9 cellular contexts compared by ENCODE assay signal in genomic region chr4:156169011-156169410, GRCh38.
DNase-seq lines count a peak whose midpoint lies in the region; ATAC-seq and TF ChIP-seq lines count a peak whose summit lies in the region.
"Had no signal": no experiment of that assay in that cellular context is flagged by ENCODE, and none has a peak within 500 bp of the region (broad histone marks: within the 10 kb centered on the region; RNA-seq: fewer than 3 reads in every experiment).

No MANE protein-coding gene starts in this region.

- intact Hi-C loops in Caco-2 (cut with micrococcal nuclease; ENCODE audit: unreplicated experiment) (loop anchor here (1.0 to 10.0 kb wide), 5 partner anchors 126 to 876 kb away; partner anchors contain the start of gene PDGFC), upper lobe of right lung (cut with DNase I) (no loop called here)

- no peak overlapping the region for H3K4me3 ChIP-seq in Caco-2 (ENCODE audit: low read depth, low read length)
- no peak overlapping the region for H3K4me3 ChIP-seq in upper lobe of right lung
- H3K4me3 ChIP-seq: K562 had no signal

- no peak overlapping the region for H3K27ac Mint-ChIP-seq in Caco-2 (ENCODE audit: unreplicated experiment)
- no peak overlapping the region for H3K27ac Mint-ChIP-seq in WTC11

- CTCF ChIA-PET in Caco-2 (lab: Charles Lee) (no interaction called here), WTC11 (lab: Charles Lee) (interaction anchor here (0.7 to 3.6 kb wide), 6 partner anchors 28 to 877 kb away, joined by 3 to 11 read pairs (median 3); no protein-coding TSS in a partner anchor)

- POLR2A ChIA-PET in Caco-2 (lab: Charles Lee) (no interaction called here), WTC11 (lab: Charles Lee) (no interaction called here)

- no TSS peak for BruUV-seq in Caco-2 (replicated peaks; lab: Mats Ljungman, UMichigan)

- H3K4me1 ChIP-seq in Caco-2 (no peaks in the 10 kb centered on the region), upper lobe of right lung (no peaks in the 10 kb centered on the region)

- H3K9me3 Mint-ChIP-seq in Caco-2 (ENCODE audit: unreplicated experiment) (no peaks in the 10 kb centered on the region), WTC11 (no peaks in the 10 kb centered on the region)

- H3K27me3 Mint-ChIP-seq in Caco-2 (ENCODE audit: insufficient read depth, unreplicated experiment) (peaks cover 7% of the 10 kb centered on the region), WTC11 (ENCODE audit: low read depth) (no peaks in the 10 kb centered on the region)

- TF ChIP-seq CTCF in Caco-2 (IDR thresholded peaks at IDR 0.05; ENCODE audit: insufficient read depth in 1 of 2, low read depth in 1 of 2, low read length in 1 of 2, severe bottlenecking in 1 of 2, unreplicated experiment in 1 of 2) (peak; percentile 42 to 60), WTC11 (IDR thresholded peaks at IDR 0.05) (peak; percentile 40; the same call in 1 of the 2 replicates), upper lobe of right lung (IDR thresholded peaks at IDR 0.05) (peak; percentile 46)

- H3K36me3 Mint-ChIP-seq in Caco-2 (ENCODE audit: insufficient read depth, unreplicated experiment) = no peaks in the 10 kb centered on the region
- H3K36me3 Mint-ChIP-seq in WTC11 = no peaks in the 10 kb centered on the region

- H3K9me3 ChIP-seq in Caco-2 (no peaks in the 10 kb centered on the region), upper lobe of right lung (no peaks in the 10 kb centered on the region)

- H3K27me3 ChIP-seq in Caco-2 (replicated peaks; ENCODE audit: control insufficient read depth, insufficient read depth, low read length) (no peaks in the 10 kb centered on the region), upper lobe of right lung (no peaks in the 10 kb centered on the region)

- peak; percentile 38 to 43 for DNase-seq in Caco-2
- peak; percentile 25 for DNase-seq in NAMALWA (ENCODE audit: low spot score)
- DNase-seq in WTC11 (ENCODE audit: low spot score) = peak; percentile 17
- DNase-seq in iPS DF 4.7 (ENCODE audit: extremely low read depth, low spot score) = peak; percentile 53
- no peak for DNase-seq in upper lobe of right lung
- no peak for DNase-seq in NCI-H1930 (lab: John Stamatoyannopoulos, UW)

- H3K4me3 Mint-ChIP-seq in Caco-2 (ENCODE audit: unreplicated experiment) (no peak overlapping the region), WTC11 (no peak overlapping the region)

- H3K36me3 ChIP-seq in Caco-2 (ENCODE audit: control insufficient read depth, insufficient read depth, low read length) = no peaks in the 10 kb centered on the region
- H3K36me3 ChIP-seq in upper lobe of right lung = no peaks in the 10 kb centered on the region

- H3K27ac ChIP-seq in upper lobe of right lung = no peak overlapping the region

- ATAC-seq in GM19463 (IDR thresholded peaks at IDR 0.05; ENCODE audit: unreplicated experiment) (peak; percentile 60), WTC11 (peak; percentile 94), upper lobe of right lung (peak; percentile 69), GM18873 (IDR thresholded peaks at IDR 0.05; ENCODE audit: low FRiP score, unreplicated experiment) (no peak)
- ATAC-seq: K562 had no signal

- H3K4me1 Mint-ChIP-seq in Caco-2 (ENCODE audit: low read depth, unreplicated experiment) (peaks cover 8% of the 10 kb centered on the region), WTC11 (peaks cover 11% of the 10 kb centered on the region)

TF ChIP-seq in WTC11, 78 proteins besides CTCF, POLR2A, EP300 and RAD21:
- TF ChIP-seq ZNF232 (CRISPR knock-in tag; IDR thresholded peaks at IDR 0.05) (no peak), ZMAT4 (CRISPR knock-in tag; IDR thresholded peaks at IDR 0.05) (no peak), NR2C2 (CRISPR knock-in tag; IDR thresholded peaks at IDR 0.05) (no peak), FOXP4 (CRISPR knock-in tag; IDR thresholded peaks at IDR 0.05) (no peak), ATF6 (CRISPR knock-in tag; IDR thresholded peaks at IDR 0.05) (no peak), PRRX2 (CRISPR knock-in tag; IDR thresholded peaks at IDR 0.05) (no peak), ZBTB43 (CRISPR knock-in tag; IDR thresholded peaks at IDR 0.05) (no peak), MAX (CRISPR knock-in tag; IDR thresholded peaks at IDR 0.05) (no peak), MLX (CRISPR knock-in tag; IDR thresholded peaks at IDR 0.05) (no peak), RORB (CRISPR knock-in tag; IDR thresholded peaks at IDR 0.05) (no peak), FOXK1 (CRISPR knock-in tag; IDR thresholded peaks at IDR 0.05) (no peak), ETV6 (CRISPR knock-in tag; IDR thresholded peaks at IDR 0.05) (no peak), IRF1 (CRISPR knock-in tag; IDR thresholded peaks at IDR 0.05) (no peak), GRHL2 (CRISPR knock-in tag; IDR thresholded peaks at IDR 0.05; ENCODE audit: insufficient replicate concordance, severe bottlenecking) (no peak), ZNF317 (CRISPR knock-in tag; IDR thresholded peaks at IDR 0.05; ENCODE audit: borderline replicate concordance, low read depth) (no peak), GTF2I (CRISPR knock-in tag; conservative IDR thresholded peaks at IDR 0.05) (no peak)

Comparison
In these comparisons a context has a peak if more than half of its experiments do, and no peak if none do; other contexts are left out.
1. DNase-seq: peak in Caco-2 (2 of 2), NAMALWA (single experiment), WTC11 (single experiment) and iPS DF 4.7 (single experiment); none in upper lobe of right lung (single experiment) and NCI-H1930 (0 of 2).
2. Peak in every context shown above with its lines, with median percentiles within 50 percentile points of each other: CTCF ChIP-seq.